Comparison of ENCODE assay signal across 8 cellular contexts in the genomic region with DNA sequence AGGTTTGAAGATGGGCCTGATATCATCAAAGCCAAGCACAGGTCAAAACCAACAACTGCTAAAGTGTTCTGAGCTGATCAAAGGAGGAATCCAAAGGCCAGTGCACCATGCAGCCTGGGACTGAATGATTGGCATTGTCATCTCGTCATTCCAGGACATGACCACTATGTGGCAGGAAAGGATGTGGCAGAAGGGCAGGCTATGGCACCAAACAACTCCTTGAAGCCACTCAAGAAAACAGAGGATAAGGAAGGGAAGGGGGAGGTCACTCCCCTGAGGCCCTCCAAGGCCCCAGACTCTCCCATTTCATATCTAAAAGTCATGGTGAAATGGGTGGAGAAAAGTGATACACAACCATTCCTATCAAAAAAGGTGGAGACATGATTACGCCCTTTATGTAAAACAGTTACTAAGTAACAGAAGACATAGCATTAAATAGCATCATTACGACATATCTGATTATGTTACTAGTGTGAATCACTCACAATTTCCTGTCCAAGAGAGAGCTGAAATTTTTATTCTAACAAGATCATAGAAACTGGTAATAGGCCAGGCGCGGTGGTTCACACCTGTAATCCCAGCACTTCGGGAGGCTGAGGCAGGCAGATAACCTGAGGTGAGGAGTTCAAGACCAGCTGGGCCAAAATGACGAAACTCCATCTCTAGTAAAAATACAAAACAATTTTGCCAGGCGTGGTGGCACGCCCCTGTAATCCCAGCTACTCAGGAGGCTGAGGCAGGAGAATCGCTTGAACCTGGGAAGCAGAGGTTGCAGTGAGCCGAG.
A peak's percentile ranks its signal among the peaks of the same experiment; 100 is the strongest.
DNase-seq lines count a peak whose midpoint lies in the region; ATAC-seq and TF ChIP-seq lines count a peak whose summit lies in the region.

No MANE protein-coding gene starts in this region.

- ATAC-seq in SK-N-SH treated with all-trans-retinoic acid at 6 μM for 48 hours (peak; percentile 81), GM21526 (IDR thresholded peaks at IDR 0.05; ENCODE audit: low FRiP score, unreplicated experiment) (no peak), GM19324 (IDR thresholded peaks at IDR 0.05; ENCODE audit: low FRiP score, unreplicated experiment) (no peak)

- peak; percentile 48 for DNase-seq in DMS53 treated with DMSO at 0.1 percent for 48 hours (lab: John Stamatoyannopoulos, UW; ENCODE audit: unreplicated experiment)
- DNase-seq in HS-27A (ENCODE audit: low read depth) = peak; percentile 62
- peak; percentile 74 for DNase-seq in fibroblast of gingiva (ENCODE audit: low read depth)
- DNase-seq in nucleus accumbens (lab: John Stamatoyannopoulos, UW) = peak in 33 of 56 donors; percentile 3 to 48 (median 26)
- no peak for DNase-seq in COR-L47 (lab: John Stamatoyannopoulos, UW)

TF ChIP-seq in SK-N-SH treated with all-trans-retinoic acid at 6 μM for 48 hours, 23 proteins besides CTCF, POLR2A, EP300 and RAD21:
- TF ChIP-seq CSRNP3 (CRISPR knock-in tag; IDR thresholded peaks at IDR 0.05) (no peak), CREB5 (CRISPR knock-in tag; IDR thresholded peaks at IDR 0.05; ENCODE audit: low read depth) (no peak), OSR1 (CRISPR knock-in tag; IDR thresholded peaks at IDR 0.05) (no peak), GLIS3 (CRISPR knock-in tag; IDR thresholded peaks at IDR 0.05) (no peak), ARNTL (CRISPR knock-in tag; IDR thresholded peaks at IDR 0.05; ENCODE audit: borderline replicate concordance, low read depth) (no peak), SNAI2 (CRISPR knock-in tag; IDR thresholded peaks at IDR 0.05) (no peak)
TF ChIP-seq in SK-N-SH treated with all-trans-retinoic acid at 6 μM for 48 hours: peak in this region for 0.
